ENCODE assay signal across 3 cellular contexts in genomic region chr3:172356427-172356826, GRCh38.
TF ChIP-seq lines count a peak whose summit lies in the region.

No MANE protein-coding gene starts in this region.

TF ChIP-seq in SK-N-SH, 30 proteins besides CTCF, POLR2A, EP300 and RAD21 (continued from another document):
- TF ChIP-seq FOSL2 (IDR thresholded peaks at IDR 0.05; ENCODE audit: borderline replicate concordance, low read depth) (no peak), CHD2 (IDR thresholded peaks at IDR 0.05; ENCODE audit: low read length, partially characterized antibody) (no peak), NFIC (IDR thresholded peaks at IDR 0.05; ENCODE audit: borderline replicate concordance) (no peak), RFX5 (IDR thresholded peaks at IDR 0.05; ENCODE audit: low read length) (no peak), TAF1 (IDR thresholded peaks at IDR 0.05; ENCODE audit: borderline replicate concordance, low read depth, low read length) (no peak), YY1 (IDR thresholded peaks at IDR 0.05; ENCODE audit: low read depth) (no peak), JUND (IDR thresholded peaks at IDR 0.05) (no peak)

TF ChIP-seq in SK-N-SH treated with all-trans-retinoic acid at 6 μM for 48 hours, 23 proteins besides CTCF, POLR2A, EP300 and RAD21 (continued from another document):
- TF ChIP-seq POU6F1 (CRISPR knock-in tag; IDR thresholded peaks at IDR 0.05; ENCODE audit: borderline replicate concordance, low read depth) (no peak), TOX (CRISPR knock-in tag; IDR thresholded peaks at IDR 0.05; ENCODE audit: borderline replicate concordance) (no peak), ARNTL (CRISPR knock-in tag; IDR thresholded peaks at IDR 0.05; ENCODE audit: borderline replicate concordance, low read depth) (no peak), CREB5 (CRISPR knock-in tag; IDR thresholded peaks at IDR 0.05; ENCODE audit: low read depth) (no peak), RARB (CRISPR knock-in tag; IDR thresholded peaks at IDR 0.05) (no peak), CSRNP3 (CRISPR knock-in tag; IDR thresholded peaks at IDR 0.05) (no peak), ZNF70 (CRISPR knock-in tag; IDR thresholded peaks at IDR 0.05) (no peak), PATZ1 (CRISPR knock-in tag; IDR thresholded peaks at IDR 0.05; ENCODE audit: borderline replicate concordance) (no peak)

TF ChIP-seq in IMR-90, 13 proteins besides CTCF, POLR2A, EP300 and RAD21 (continued from another document):
- no peak for TF ChIP-seq USF2 (IDR thresholded peaks at IDR 0.05; ENCODE audit: low read depth, low read length)
